ENCODE assay signal across 8 cellular contexts in genomic region chr10:15433850-15434537, GRCh38.
A peak's percentile ranks its signal among the peaks of the same experiment; 100 is the strongest.
DNase-seq lines count a peak whose midpoint lies in the region; ATAC-seq and TF ChIP-seq lines count a peak whose summit lies in the region.

No MANE protein-coding gene starts in this region.

- no peak for TF ChIP-seq POLR2A in esophagus muscularis mucosa (IDR thresholded peaks at IDR 0.05; ENCODE audit: low read depth)

- H3K9me2 ChIP-seq in DOHH2 (replicated peaks; ENCODE audit: control insufficient read depth, low read length), result no peaks in the 10 kb centered on the region

- no peak for TF ChIP-seq EP300 in esophagus muscularis mucosa (IDR thresholded peaks at IDR 0.05)

- CTCF ChIA-PET in WTC11 (lab: Charles Lee), result interaction anchor here (0.8 to 1.3 kb wide), 3 partner anchors 10 to 285 kb away, joined by 3 to 5 read pairs (median 3); no protein-coding TSS in a partner anchor

- no peak overlapping the region for H3K4me2 ChIP-seq in DOHH2 (ENCODE audit: low read length)

- no peak overlapping the region for H3K27ac ChIP-seq in DOHH2 (ENCODE audit: low read depth, low read length)
- no peak overlapping the region for H3K27ac ChIP-seq in esophagus muscularis mucosa (replicated peaks in 1 of 4)
- H3K27ac ChIP-seq in aorta (ENCODE audit: low read depth in 1 of 2, low read length in 2 of 2), result peak overlapping the region in 1 of 2 donors; percentile 87

- H3K9ac ChIP-seq in mucosa of stomach (ENCODE audit: low read length), result peak overlapping the region; percentile 44

- no peaks in the 10 kb centered on the region for H3F3A ChIP-seq in DOHH2 (ENCODE audit: control insufficient read depth, insufficient read depth)

- no peaks in the 10 kb centered on the region for H3K9me3 ChIP-seq in DOHH2 (ENCODE audit: control insufficient read depth, insufficient read depth, low read length)
- no peaks in the 10 kb centered on the region for H3K9me3 ChIP-seq in esophagus muscularis mucosa
- no peaks in the 10 kb centered on the region for H3K9me3 ChIP-seq in mucosa of stomach (ENCODE audit: control insufficient read depth, low read length)
- H3K9me3 ChIP-seq in aorta (ENCODE audit: control insufficient read depth, low read length), result no peaks in the 10 kb centered on the region

- H3K27ac Mint-ChIP-seq in WTC11, result no peak overlapping the region

- no peak overlapping the region for H3K4me3 ChIP-seq in DOHH2 (ENCODE audit: low read length)
- peak overlapping the region; percentile 41 to 49 (median 42) for H3K4me3 ChIP-seq in esophagus muscularis mucosa
- H3K4me3 ChIP-seq in mucosa of stomach (ENCODE audit: low read length), result peak overlapping the region; percentile 0
- H3K4me3 ChIP-seq in aorta (ENCODE audit: low read length in 2 of 2), result peak overlapping the region; percentile 24 to 56

- DNase-seq in HCEC 1CT, result peak; percentile 39
- DNase-seq in NCI-H2029 treated with DMSO at 0.1 percent for 48 hours (lab: John Stamatoyannopoulos, UW), result peak; percentile 17
- DNase-seq in WTC11 (ENCODE audit: low spot score), result no peak
- no peak for DNase-seq in esophagus muscularis mucosa (ENCODE audit: extremely low spot score)
- no peak for DNase-seq in aorta

- no peaks in the 10 kb centered on the region for H4K20me1 ChIP-seq in DOHH2 (ENCODE audit: control insufficient read depth, insufficient read depth, low read depth, low read length)

- ATAC-seq in WTC11, result peak; percentile 43
- ATAC-seq in aorta (ENCODE audit: low FRiP score), result peak; percentile 68
- ATAC-seq in HG03520 (IDR thresholded peaks at IDR 0.05; ENCODE audit: unreplicated experiment), result no peak

- H3K4me1 Mint-ChIP-seq in WTC11, result peaks cover 4% of the 10 kb centered on the region; the same call in 1 of the 2 replicates

- intact Hi-C loops in esophagus muscularis mucosa (cut with DNase I) (loop anchor here (5.0 to 10.0 kb wide), 3 partner anchors 151 to 393 kb away; no protein-coding TSS in a partner anchor), aorta (cut with DNase I) (loop anchor here (2.0 to 5.0 kb wide), 4 partner anchors 153 to 388 kb away; partner anchors contain the start of gene ITGA8 (in 1 of the 2))

- 21% methylated on average over 9 of the region's 9 CpGs for WGBS in esophagus muscularis mucosa
- 4 to 6% methylated on average over 9 of the region's 9 CpGs for WGBS in aorta, 2 donors

- H3K4me1 ChIP-seq in DOHH2 (ENCODE audit: control insufficient read depth, low read length) (no peaks in the 10 kb centered on the region), esophagus muscularis mucosa (peaks cover 0 to 9% (median 7%) of the 10 kb centered on the region in 4 donors), mucosa of stomach (ENCODE audit: control insufficient read depth, insufficient read depth, low read length) (no peaks in the 10 kb centered on the region), aorta (ENCODE audit: control insufficient read depth in 1 of 2, insufficient read depth in 2 of 2, low read length in 2 of 2) (peaks cover 0 to 2% of the 10 kb centered on the region in 2 donors)

- H3K36me3 Mint-ChIP-seq in WTC11, result no peaks in the 10 kb centered on the region

- POLR2A ChIA-PET in WTC11 (lab: Charles Lee), result no interaction called here

- no peaks in the 10 kb centered on the region for H3K27me3 ChIP-seq in DOHH2 (ENCODE audit: control insufficient read depth, low read length)
- H3K27me3 ChIP-seq in esophagus muscularis mucosa, result no peaks in the 10 kb centered on the region
- H3K27me3 ChIP-seq in mucosa of stomach (ENCODE audit: control insufficient read depth, insufficient read depth, low read length), result no peaks in the 10 kb centered on the region
- no peaks in the 10 kb centered on the region for H3K27me3 ChIP-seq in aorta (ENCODE audit: control insufficient read depth in 1 of 2, insufficient read depth in 2 of 2, low read length in 1 of 2)

- H3K36me3 ChIP-seq in DOHH2 (ENCODE audit: control insufficient read depth, low read length) (no peaks in the 10 kb centered on the region), esophagus muscularis mucosa (no peaks in the 10 kb centered on the region), mucosa of stomach (ENCODE audit: control insufficient read depth, insufficient read depth, low read length) (no peaks in the 10 kb centered on the region), aorta (ENCODE audit: control insufficient read depth in 1 of 2, insufficient read depth in 2 of 2, low read length in 1 of 2) (no peaks in the 10 kb centered on the region)

- no peaks in the 10 kb centered on the region for H3K79me2 ChIP-seq in DOHH2 (ENCODE audit: control insufficient read depth, low read length)

- H3K9me3 Mint-ChIP-seq in WTC11, result no peaks in the 10 kb centered on the region

- peaks cover 4% of the 10 kb centered on the region for H3K27me3 Mint-ChIP-seq in WTC11 (ENCODE audit: low read depth)

- H3K4me3 Mint-ChIP-seq in WTC11, result peak overlapping the region; percentile 69

- TF ChIP-seq CTCF in DOHH2 (IDR thresholded peaks at IDR 0.05; ENCODE audit: low read depth, low read length, poor library complexity, severe bottlenecking) (peak; percentile 70), WTC11 (IDR thresholded peaks at IDR 0.05) (peak; percentile 68), esophagus muscularis mucosa (IDR thresholded peaks at IDR 0.05) (peak; percentile 62 to 77 (median 75))

TF ChIP-seq in WTC11, 78 proteins besides CTCF, POLR2A, EP300 and RAD21:
- no peak for TF ChIP-seq NFATC4 (CRISPR knock-in tag; IDR thresholded peaks at IDR 0.05)
- no peak for TF ChIP-seq ZNF219 (CRISPR knock-in tag; IDR thresholded peaks at IDR 0.05; ENCODE audit: borderline replicate concordance)
- TF ChIP-seq ESRRA (CRISPR knock-in tag; IDR thresholded peaks at IDR 0.05; ENCODE audit: borderline replicate concordance), result no peak
- no peak for TF ChIP-seq GRHL2 (CRISPR knock-in tag; IDR thresholded peaks at IDR 0.05; ENCODE audit: insufficient replicate concordance, severe bottlenecking)
- TF ChIP-seq ETV6 (CRISPR knock-in tag; IDR thresholded peaks at IDR 0.05), result no peak
- TF ChIP-seq ZNF512 (CRISPR knock-in tag; IDR thresholded peaks at IDR 0.05; ENCODE audit: borderline replicate concordance), result peak; percentile 97
- TF ChIP-seq, protein P1, sequence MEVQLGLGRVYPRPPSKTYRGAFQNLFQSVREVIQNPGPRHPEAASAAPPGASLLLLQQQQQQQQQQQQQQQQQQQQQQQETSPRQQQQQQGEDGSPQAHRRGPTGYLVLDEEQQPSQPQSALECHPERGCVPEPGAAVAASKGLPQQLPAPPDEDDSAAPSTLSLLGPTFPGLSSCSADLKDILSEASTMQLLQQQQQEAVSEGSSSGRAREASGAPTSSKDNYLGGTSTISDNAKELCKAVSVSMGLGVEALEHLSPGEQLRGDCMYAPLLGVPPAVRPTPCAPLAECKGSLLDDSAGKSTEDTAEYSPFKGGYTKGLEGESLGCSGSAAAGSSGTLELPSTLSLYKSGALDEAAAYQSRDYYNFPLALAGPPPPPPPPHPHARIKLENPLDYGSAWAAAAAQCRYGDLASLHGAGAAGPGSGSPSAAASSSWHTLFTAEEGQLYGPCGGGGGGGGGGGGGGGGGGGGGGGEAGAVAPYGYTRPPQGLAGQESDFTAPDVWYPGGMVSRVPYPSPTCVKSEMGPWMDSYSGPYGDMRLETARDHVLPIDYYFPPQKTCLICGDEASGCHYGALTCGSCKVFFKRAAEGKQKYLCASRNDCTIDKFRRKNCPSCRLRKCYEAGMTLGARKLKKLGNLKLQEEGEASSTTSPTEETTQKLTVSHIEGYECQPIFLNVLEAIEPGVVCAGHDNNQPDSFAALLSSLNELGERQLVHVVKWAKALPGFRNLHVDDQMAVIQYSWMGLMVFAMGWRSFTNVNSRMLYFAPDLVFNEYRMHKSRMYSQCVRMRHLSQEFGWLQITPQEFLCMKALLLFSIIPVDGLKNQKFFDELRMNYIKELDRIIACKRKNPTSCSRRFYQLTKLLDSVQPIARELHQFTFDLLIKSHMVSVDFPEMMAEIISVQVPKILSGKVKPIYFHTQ (CRISPR knock-in tag; IDR thresholded peaks at IDR 0.05), result no peak

Comparison
In these comparisons a context has a peak if more than half of its experiments do, and no peak if none do; other contexts are left out.
1. DNase-seq: peak in HCEC 1CT (single experiment) and NCI-H2029 treated with DMSO at 0.1 percent for 48 hours (single experiment); none in WTC11 (single experiment), esophagus muscularis mucosa (single experiment) and aorta (0 of 2).
2. Peak in every context shown above with its lines, with median percentiles within 50 percentile points of each other: CTCF ChIP-seq.